In the genomic region with DNA sequence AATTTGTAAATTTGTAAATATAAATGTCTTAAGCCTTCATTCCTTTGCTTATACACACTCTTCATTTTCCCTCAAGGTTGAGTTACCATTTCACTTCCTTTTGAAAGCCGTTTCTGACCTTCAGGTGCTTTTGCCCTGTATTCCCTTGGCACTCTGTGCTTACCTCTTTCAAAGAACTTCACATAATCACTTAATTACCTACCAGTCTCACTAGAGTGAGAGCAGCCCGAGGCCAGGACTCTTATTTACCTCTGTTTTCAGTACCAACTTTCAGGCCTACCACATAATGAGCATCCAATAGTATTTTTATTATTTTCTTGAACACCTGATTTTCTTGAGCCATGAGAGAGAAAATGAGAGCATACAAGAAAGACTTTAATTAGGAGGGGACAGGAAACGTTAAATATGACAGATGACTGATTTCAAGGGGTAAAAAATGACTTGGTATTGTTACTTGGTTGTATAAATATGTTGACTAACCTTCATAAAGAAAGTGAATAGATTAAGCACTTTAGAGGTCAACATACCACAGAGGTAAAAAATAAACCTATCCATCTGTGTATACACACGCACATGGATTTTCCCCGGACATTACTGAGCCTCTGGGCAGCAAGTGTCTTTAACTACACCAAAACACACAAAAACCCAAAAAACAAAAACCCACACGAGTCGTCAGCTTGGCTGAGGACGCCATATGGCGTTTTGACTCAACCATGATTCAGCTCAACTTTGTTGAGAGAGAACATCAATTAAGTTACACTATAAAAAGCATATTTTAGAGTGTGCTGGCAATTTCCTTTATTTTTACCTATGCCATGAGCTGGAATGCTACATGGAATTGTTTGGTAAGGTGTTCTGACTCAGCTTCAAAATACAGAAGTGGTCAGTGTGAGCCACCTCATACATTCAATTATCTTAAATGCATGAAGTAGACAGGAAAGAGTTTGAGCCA, we compare ENCODE assay signal across 12 cellular contexts. TPM values are rescaled to one million over a fixed set of nuclear protein-coding genes. Genes with fewer than 3 reads are reported as not detected.
A peak's percentile ranks its signal among the peaks of the same experiment; 100 is the strongest.
DNase-seq lines count a peak whose midpoint lies in the region; ATAC-seq, FAIRE-seq and TF ChIP-seq lines count a peak whose summit lies in the region.
"Had no signal": no experiment of that assay in that cellular context is flagged by ENCODE, and none has a peak within 500 bp of the region (broad histone marks: within the 10 kb centered on the region; RNA-seq: fewer than 3 reads in every experiment).

No MANE protein-coding gene starts in this region.

- no peak for DNase-seq in activated T-cell treated with anti-CD3 and anti-CD28 coated beads, Interleukin-2, amount 50 U/mL, for 24 hours
- DNase-seq in activated T-cell treated with anti-CD3 and anti-CD28 coated beads, Interleukin-2, amount 50 U/mL, for 48 hours, result no peak
- DNase-seq in M059J (ENCODE audit: low read depth) (peak; percentile 88), mammary epithelial cell (peak; percentile 81), HepG2 (ENCODE audit: low spot score) (no peak)
- DNase-seq: AML-193, T-helper 1 cell, uterus had no signal

- no peak for TF ChIP-seq RAD21 in HepG2 (CRISPR knock-in tag; IDR thresholded peaks at IDR 0.05)

- no peak for TF ChIP-seq POLR2A in HepG2 (IDR thresholded peaks at IDR 0.05; ENCODE audit: insufficient read depth in 1 of 2, low read depth in 2 of 2, low read length in 2 of 2)

- TF ChIP-seq CTCF in mammary epithelial cell (conservative IDR thresholded peaks at IDR 0.05 in 1 of 2, IDR thresholded peaks at IDR 0.05 in 1 of 2; ENCODE audit: extremely low read depth in 1 of 2, insufficient read depth in 1 of 2, low read depth in 1 of 2, low read length in 2 of 2) (no peak), HepG2 (CRISPR knock-in tag; IDR thresholded peaks at IDR 0.05) (no peak)

- H3K4me2 ChIP-seq in mammary epithelial cell (ENCODE audit: insufficient read depth, low read depth, low read length), result peak overlapping the region; percentile 22
- H3K4me2 ChIP-seq in HepG2 (ENCODE audit: low read depth, low read length), result no peak overlapping the region
- H3K4me2 ChIP-seq: GM23338 had no signal

- peaks cover 96% of the 10 kb centered on the region for H3K79me2 ChIP-seq in mammary epithelial cell (ENCODE audit: insufficient read depth, low read length)
- peaks cover 95% of the 10 kb centered on the region for H3K79me2 ChIP-seq in HepG2 (ENCODE audit: insufficient read depth, low read length)

- H3K4me1 ChIP-seq in mammary epithelial cell (ENCODE audit: insufficient read depth, low read length) (peaks cover 30% of the 10 kb centered on the region), HepG2 (ENCODE audit: insufficient read depth, low read length) (peaks cover 27% of the 10 kb centered on the region)

- POLR2A ChIA-PET in HepG2 (lab: Yijun Ruan, JAX), result no interaction called here

- 80% methylated on average over 9 of the region's 9 CpGs for WGBS in mammary epithelial cell (ENCODE audit: low coverage, missing lambda C conversion rate)
- 97% methylated on average over 9 of the region's 9 CpGs for WGBS in HepG2 (ENCODE audit: low lambda C conversion rate)

- peak overlapping the region; percentile 4 for H3K27ac Mint-ChIP-seq in activated T-cell treated with anti-CD3 and anti-CD28 coated beads, Interleukin-2, amount 50 U/mL, for 24 hours
- H3K27ac Mint-ChIP-seq in stimulated activated naive CD8-positive, alpha-beta T cell treated with anti-CD3 and anti-CD28 coated beads, Interleukin-15, Interleukin-2, amounts not matched to agents 100 ng/mL and 50 ng/mL, for 24 hours, result peak overlapping the region; percentile 16
- H3K27ac Mint-ChIP-seq: GM23338 had no signal

- H3K9ac ChIP-seq in mammary epithelial cell (ENCODE audit: insufficient read depth, low read length) (no peak overlapping the region), HepG2 (ENCODE audit: insufficient read depth, low read depth, low read length) (no peak overlapping the region)

- H3K4me1 Mint-ChIP-seq in activated T-cell treated with anti-CD3 and anti-CD28 coated beads, Interleukin-2, amount 50 U/mL, for 24 hours (ENCODE audit: low read depth), result peaks cover 43% of the 10 kb centered on the region
- peaks cover 39% of the 10 kb centered on the region for H3K4me1 Mint-ChIP-seq in stimulated activated naive CD8-positive, alpha-beta T cell treated with anti-CD3 and anti-CD28 coated beads, Interleukin-15, Interleukin-2, amounts not matched to agents 100 ng/mL and 50 ng/mL, for 24 hours (ENCODE audit: low read depth)

- no peaks in the 10 kb centered on the region for H3K27me3 ChIP-seq in mammary epithelial cell (ENCODE audit: insufficient read depth, low read length)
- H3K27me3 ChIP-seq in HepG2 (ENCODE audit: control insufficient read depth in 1 of 2, insufficient read depth in 2 of 2, low read length in 2 of 2), result no peaks in the 10 kb centered on the region
- H3K27me3 ChIP-seq: uterus had no signal

- H3K4me3 ChIP-seq in mammary epithelial cell (replicated peaks in 1 of 3; ENCODE audit: insufficient read depth in 1 of 3, low read depth in 2 of 3, low read length in 3 of 3), result no peak overlapping the region
- H3K4me3 ChIP-seq in HepG2 (replicated peaks in 1 of 3; ENCODE audit: insufficient read depth in 1 of 3, low read depth in 2 of 3, low read length in 3 of 3), result no peak overlapping the region
- H3K4me3 ChIP-seq: GM23338, uterus had no signal

- no peak overlapping the region for H3K27ac ChIP-seq in mammary epithelial cell (ENCODE audit: insufficient read depth, low read depth, low read length)
- H3K27ac ChIP-seq in HepG2 (ENCODE audit: extremely low read length, insufficient read depth, low read length), result no peak overlapping the region

- H4K20me1 ChIP-seq in mammary epithelial cell (ENCODE audit: insufficient read depth, low read length) (no peaks in the 10 kb centered on the region), HepG2 (ENCODE audit: insufficient read depth, low read length) (peaks cover 16% of the 10 kb centered on the region)

- intact Hi-C loops in mammary epithelial cell (cut with micrococcal nuclease), result no loop called here
- intact Hi-C loops in HepG2 (cut with micrococcal nuclease; ENCODE audit: unreplicated experiment), result no loop called here

- in situ Hi-C loops in mammary epithelial cell (cut with MboI; ENCODE audit: low sequenced_read_pairs in 2 of 2) (no loop called here), HepG2 (cut with HindIII; ENCODE audit: extremely low pct_ligation_motif_present, low pct_unique_long_range_greater_than_20kb) (no loop called here)

- CTCF ChIA-PET in mammary epithelial cell (lab: Charles Lee; ENCODE audit: low non-redundant PET), result interaction anchor here (0.6 kb wide), 3 partner anchors 76 to 184 kb away, joined by 3 to 7 read pairs (median 5); no protein-coding TSS in a partner anchor
- CTCF ChIA-PET in HepG2 (lab: Yijun Ruan, JAX; ENCODE audit: low intra/inter-chr PET ratio, low total read pairs), result no interaction called here

- TF ChIP-seq EP300 in HepG2 (IDR thresholded peaks at IDR 0.05; ENCODE audit: low read depth in 2 of 2, low read length in 2 of 2), result no peak
- no peak for TF ChIP-seq EP300 in HepG2 (CRISPR knock-in tag; IDR thresholded peaks at IDR 0.05; ENCODE audit: borderline replicate concordance)

- H3K27me3 Mint-ChIP-seq in activated T-cell treated with anti-CD3 and anti-CD28 coated beads, Interleukin-2, amount 50 U/mL, for 24 hours, result no peaks in the 10 kb centered on the region
- H3K27me3 Mint-ChIP-seq in stimulated activated naive CD8-positive, alpha-beta T cell treated with anti-CD3 and anti-CD28 coated beads, Interleukin-15, Interleukin-2, amounts not matched to agents 100 ng/mL and 50 ng/mL, for 24 hours, result no peaks in the 10 kb centered on the region

- no peak overlapping the region for H3K4me3 Mint-ChIP-seq in activated T-cell treated with anti-CD3 and anti-CD28 coated beads, Interleukin-2, amount 50 U/mL, for 24 hours
- no peak overlapping the region for H3K4me3 Mint-ChIP-seq in stimulated activated naive CD8-positive, alpha-beta T cell treated with anti-CD3 and anti-CD28 coated beads, Interleukin-15, Interleukin-2, amounts not matched to agents 100 ng/mL and 50 ng/mL, for 24 hours
- H3K4me3 Mint-ChIP-seq: GM23338 had no signal

- no peak for FAIRE-seq in HepG2 (lab: Jason Lieb, UNC)

- BruUV-seq in mammary epithelial cell (replicated peaks; lab: Mats Ljungman, UMichigan), result no TSS peak
- BruUV-seq in HepG2 (replicated peaks; lab: Mats Ljungman, UMichigan), result no TSS peak

- dilution Hi-C loops in mammary epithelial cell (cut with HindIII; ENCODE audit: low sequenced_read_pairs), result no loop called here

- H3K36me3 ChIP-seq in mammary epithelial cell (ENCODE audit: insufficient read depth, low read length) (no peaks in the 10 kb centered on the region), HepG2 (replicated peaks in 1 of 2; ENCODE audit: control insufficient read depth in 1 of 2, insufficient read depth in 2 of 2, low read length in 2 of 2) (peaks cover 3 to 15% of the 10 kb centered on the region in 2 experiments; a peak in 4 of 5 replicates)
- H3K36me3 ChIP-seq: uterus had no signal

- H3K9me3 ChIP-seq in mammary epithelial cell (replicated peaks; ENCODE audit: insufficient read depth, low read length) (no peaks in the 10 kb centered on the region), HepG2 (ENCODE audit: low read length) (no peaks in the 10 kb centered on the region)
- H3K9me3 ChIP-seq: uterus had no signal

- no peak for ATAC-seq in HG03280 (IDR thresholded peaks at IDR 0.05; ENCODE audit: unreplicated experiment)
- no peak for ATAC-seq in HepG2
- ATAC-seq in HG02763 (IDR thresholded peaks at IDR 0.05; ENCODE audit: unreplicated experiment), result no peak
- ATAC-seq: GM23338 had no signal

- H3K9me3 Mint-ChIP-seq in activated T-cell treated with anti-CD3 and anti-CD28 coated beads, Interleukin-2, amount 50 U/mL, for 24 hours, result no peaks in the 10 kb centered on the region
- H3K9me3 Mint-ChIP-seq in stimulated activated naive CD8-positive, alpha-beta T cell treated with anti-CD3 and anti-CD28 coated beads, Interleukin-15, Interleukin-2, amounts not matched to agents 100 ng/mL and 50 ng/mL, for 24 hours, result no peaks in the 10 kb centered on the region
- H3K9me3 Mint-ChIP-seq: GM23338 had no signal

- H2AFZ ChIP-seq in mammary epithelial cell (ENCODE audit: low read depth, low read length), result no peak overlapping the region
- H2AFZ ChIP-seq in HepG2 (ENCODE audit: low read length), result no peak overlapping the region
- H2AFZ ChIP-seq: GM23338 had no signal

- peaks cover 38% of the 10 kb centered on the region for H3K36me3 Mint-ChIP-seq in activated T-cell treated with anti-CD3 and anti-CD28 coated beads, Interleukin-2, amount 50 U/mL, for 24 hours (ENCODE audit: low read depth)
- peaks cover 24% of the 10 kb centered on the region for H3K36me3 Mint-ChIP-seq in stimulated activated naive CD8-positive, alpha-beta T cell treated with anti-CD3 and anti-CD28 coated beads, Interleukin-15, Interleukin-2, amounts not matched to agents 100 ng/mL and 50 ng/mL, for 24 hours (ENCODE audit: low read depth)

RNA-seq across cellular contexts. Expression of gene ATXN10, which starts 7.6 kb away (rescaled TPM):
- 87.7 and 122 TPM in 2 replicates for total RNA-seq in M059J (2014; rRNA removed; shearing (Covaris generic))
- total RNA-seq in mammary epithelial cell (100 to 1,000 TPM in 1 of 2 donors, 10 to 100 TPM in 1; 92.9 to 131 TPM), HepG2 (2016; rRNA removed; fragmentation: Illumina TruSeq; extraction: Trizol) (60.1 and 136 TPM in 2 replicates)
- polyA plus RNA-seq in mammary epithelial cell (197 TPM), HepG2 (2011; rRNA removed) (162 and 194 TPM in 2 replicates)
- 259 TPM for polyA minus RNA-seq in mammary epithelial cell
- 427 and 465 TPM in 2 replicates for total RNA-seq in HepG2 (2016; cell fraction: cytosol; rRNA removed; fragmentation: Illumina TruSeq; extraction: Trizol; ENCODE audit: low read depth)
- total RNA-seq in HepG2 (2016; cell fraction: insoluble cytoplasmic fraction; rRNA removed; fragmentation: Illumina TruSeq; extraction: Trizol), result 62.2 and 127 TPM in 2 replicates
- total RNA-seq in HepG2 (2016; cell fraction: membrane; rRNA removed; fragmentation: Illumina TruSeq; extraction: Trizol), result 131 and 135 TPM in 2 replicates
- 67.8 and 78.6 TPM in 2 replicates for total RNA-seq in HepG2 (2016; cell fraction: nucleus; rRNA removed; fragmentation: Illumina TruSeq; extraction: Trizol)
- polyA plus RNA-seq in HepG2 (2011; cell fraction: cytosol; rRNA removed), result 81.2 and 134 TPM in 2 replicates
- polyA plus RNA-seq in HepG2 (2011; cell fraction: nucleus; rRNA removed), result 23.1 and 30.4 TPM in 2 replicates
- polyA plus RNA-seq in HepG2 (2012), result 126 and 155 TPM in 2 replicates
- 16.3 and 18.9 TPM in 2 replicates for polyA plus RNA-seq in HepG2 (2016; cell fraction: cytosol; fragmentation: Illumina TruSeq; extraction: Trizol; ENCODE audit: low read depth)
- 227 and 248 TPM in 2 replicates for polyA plus RNA-seq in HepG2 (2016; cell fraction: insoluble cytoplasmic fraction; fragmentation: Illumina TruSeq; extraction: Trizol; ENCODE audit: low read depth)
- polyA plus RNA-seq in HepG2 (2016; cell fraction: membrane; fragmentation: Illumina TruSeq; extraction: Trizol; ENCODE audit: low read depth), result 22.8 and 26.0 TPM in 2 replicates
- polyA plus RNA-seq in HepG2 (2016; cell fraction: nucleus; fragmentation: Illumina TruSeq; extraction: Trizol; ENCODE audit: insufficient read depth, low read depth), result 96.5 and 111 TPM in 2 replicates
- 126 and 271 TPM in 2 replicates for polyA minus RNA-seq in HepG2 (2011; rRNA and poly(A)+ RNA removed; ENCODE audit: low replicate concordance)
- 105 and 118 TPM in 2 replicates for polyA minus RNA-seq in HepG2 (2011; cell fraction: cytosol; rRNA and poly(A)+ RNA removed)
- 95.1 and 136 TPM in 2 replicates for polyA minus RNA-seq in HepG2 (2011; cell fraction: nucleus; rRNA and poly(A)+ RNA removed)

Comparison
In these comparisons a context has a peak if more than half of its experiments do, and no peak if none do; other contexts are left out.
1. DNase-seq: peak in M059J (single experiment) and mammary epithelial cell (single experiment); none in activated T-cell treated with anti-CD3 and anti-CD28 coated beads, Interleukin-2, amount 50 U/mL, for 24 hours (single experiment), activated T-cell treated with anti-CD3 and anti-CD28 coated beads, Interleukin-2, amount 50 U/mL, for 48 hours (0 of 2) and HepG2 (single experiment).